In genomic region chr9:132311978-132312377, GRCh38 we compare ENCODE assay signal across 22 cellular contexts.
"Had no signal": no experiment of that assay in that cellular context is flagged by ENCODE, and none has a peak within 500 bp of the region (broad histone marks: within the 10 kb centered on the region; RNA-seq: fewer than 3 reads in every experiment).

No MANE protein-coding gene starts in this region.

- H3K4me3 ChIP-seq: adrenal gland, coronary artery, left lung, right atrium auricular region, suprapubic skin had no signal

- H3K4me1 ChIP-seq: adrenal gland, foreskin keratinocyte, right atrium auricular region, suprapubic skin had no signal

- H3K27ac Mint-ChIP-seq: activated naive CD4-positive, alpha-beta T cell treated with anti-CD3 and anti-CD28 coated beads, Interleukin-2, amount 10 ng/mL, durations not matched to agents 7 days and 5 days; nephron progenitor cell; progenitor cell of endocrine pancreas; stimulated activated naive CD8-positive, alpha-beta T cell treated with anti-CD3 and anti-CD28 coated beads, Interleukin-15, Interleukin-2, amounts not matched to agents 100 ng/mL and 50 ng/mL, for 24 hours; type B pancreatic cell had no signal

- ATAC-seq: foreskin keratinocyte, left lung had no signal

- H3K27ac ChIP-seq: adrenal gland, coronary artery, foreskin keratinocyte, left lung, right atrium auricular region, suprapubic skin had no signal

- H3K9me3 Mint-ChIP-seq: activated naive CD4-positive, alpha-beta T cell treated with anti-CD3 and anti-CD28 coated beads, Interleukin-2, amount 10 ng/mL, durations not matched to agents 7 days and 5 days; stimulated activated naive CD8-positive, alpha-beta T cell treated with anti-CD3 and anti-CD28 coated beads, Interleukin-15, Interleukin-2, amounts not matched to agents 100 ng/mL and 50 ng/mL, for 24 hours; type B pancreatic cell had no signal

- H3K27me3 ChIP-seq: adrenal gland, foreskin keratinocyte, left lung, right atrium auricular region, suprapubic skin had no signal

- DNase-seq: activated CD4-positive, CD25-positive, alpha-beta regulatory T cell treated with anti-CD3 and anti-CD28 coated beads, Interleukin-2, amount 50 U/mL, for 72 hours; activated naive CD4-positive, alpha-beta T cell treated with anti-CD3 and anti-CD28 coated beads, Interleukin-2, amount 10 ng/mL, durations not matched to agents 7 days and 5 days; adrenal gland; effector CD4-positive, alpha-beta T cell; foreskin keratinocyte; glutamatergic neuron; hypothalamus; kidney; left lung; mesendoderm; nephron progenitor cell; occipital lobe; small intestine; stimulated activated CD4-positive, alpha-beta T cell treated with anti-CD3 and anti-CD28 coated beads, Interleukin-4, amount 100 ng/mL, for 24 hours; SW 1271 had no signal

- H3K4me1 Mint-ChIP-seq: activated naive CD4-positive, alpha-beta T cell treated with anti-CD3 and anti-CD28 coated beads, Interleukin-2, amount 10 ng/mL, durations not matched to agents 7 days and 5 days; nephron progenitor cell had no signal

- FAIRE-seq: endothelial cell of umbilical vein, kidney, small intestine had no signal

- H3K27me3 Mint-ChIP-seq: activated naive CD4-positive, alpha-beta T cell treated with anti-CD3 and anti-CD28 coated beads, Interleukin-2, amount 10 ng/mL, durations not matched to agents 7 days and 5 days; progenitor cell of endocrine pancreas; stimulated activated naive CD8-positive, alpha-beta T cell treated with anti-CD3 and anti-CD28 coated beads, Interleukin-15, Interleukin-2, amounts not matched to agents 100 ng/mL and 50 ng/mL, for 24 hours; type B pancreatic cell had no signal

- H3K9me3 ChIP-seq: adrenal gland, left lung, right atrium auricular region, suprapubic skin had no signal

- H3K4me3 Mint-ChIP-seq: activated naive CD4-positive, alpha-beta T cell treated with anti-CD3 and anti-CD28 coated beads, Interleukin-2, amount 10 ng/mL, durations not matched to agents 7 days and 5 days; nephron progenitor cell; stimulated activated naive CD8-positive, alpha-beta T cell treated with anti-CD3 and anti-CD28 coated beads, Interleukin-15, Interleukin-2, amounts not matched to agents 100 ng/mL and 50 ng/mL, for 24 hours; type B pancreatic cell had no signal
